In the genomic region with DNA sequence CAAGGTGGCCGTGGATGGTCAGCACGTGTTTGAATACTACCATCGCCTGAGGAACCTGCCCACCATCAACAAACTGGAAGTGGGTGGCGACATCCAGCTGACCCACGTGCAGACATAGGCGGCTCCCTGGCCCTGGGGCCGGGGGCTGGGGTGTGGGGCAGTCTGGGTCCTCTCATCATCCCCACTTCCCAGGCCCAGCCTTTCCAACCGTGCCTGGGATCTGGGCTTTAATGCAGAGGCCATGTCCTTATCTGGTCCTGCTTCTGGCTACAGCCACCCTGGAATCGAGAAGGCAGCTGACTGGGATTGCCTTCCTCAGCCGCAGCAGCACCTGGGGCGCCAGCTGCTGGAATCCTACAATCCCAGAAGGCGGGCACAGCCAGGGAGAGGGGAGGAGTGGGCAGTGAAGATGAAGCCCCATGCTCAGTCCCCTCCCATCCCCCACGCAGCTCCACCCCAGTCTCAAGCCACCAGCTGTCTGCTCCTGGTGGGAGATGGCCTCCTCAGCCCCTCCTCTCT, we compare ENCODE assay signal across 13 cellular contexts. TPM values are rescaled to one million over a fixed set of nuclear protein-coding genes. Genes with fewer than 3 reads are reported as not detected.
"Had no signal": no experiment of that assay in that cellular context is flagged by ENCODE, and none has a peak within 500 bp of the region (broad histone marks: within the 10 kb centered on the region; RNA-seq: fewer than 3 reads in every experiment).

No MANE protein-coding gene starts in this region.

RNA-seq across cellular contexts. Expression of gene LGALS9C, which starts 17.7 kb away (rescaled TPM):
- total RNA-seq: left cardiac atrium, mesothelial cell of epicardium, omental fat pad, ovary, progenitor cell of endocrine pancreas, pulmonary artery endothelial cell, renal cortical epithelial cell, right atrium auricular region, thyroid gland, urinary bladder had no signal
- polyA plus RNA-seq: mammary epithelial cell; naive thymus-derived CD4-positive, alpha-beta T cell; neural cell had no signal
